In genomic region chr15:63600001-63600645, GRCh38 we compare ENCODE assay signal across 1 cellular context.
TF ChIP-seq lines count a peak whose summit lies in the region.

No MANE protein-coding gene starts in this region.

TF ChIP-seq in HepG2, 621 proteins besides CTCF, POLR2A, EP300 and RAD21 (continued from another document and continues in another):
- TF ChIP-seq UBTF (CRISPR knock-in tag; IDR thresholded peaks at IDR 0.05) = peak; percentile 7; the same call in 1 of the 2 replicates
- no peak for TF ChIP-seq TMF1 (CRISPR knock-in tag; IDR thresholded peaks at IDR 0.05; ENCODE audit: low read depth)
- TF ChIP-seq MXD3 (CRISPR knock-in tag; IDR thresholded peaks at IDR 0.05) = no peak; the same call in 1 of the 2 replicates
- no peak for TF ChIP-seq ZNF543 (CRISPR knock-in tag; IDR thresholded peaks at IDR 0.05)
- no peak for TF ChIP-seq NFIB (CRISPR knock-in tag; IDR thresholded peaks at IDR 0.05; ENCODE audit: borderline replicate concordance)
- no peak for TF ChIP-seq ATF3 (CRISPR knock-in tag; IDR thresholded peaks at IDR 0.05)
- no peak for TF ChIP-seq PRDM4 (CRISPR knock-in tag; IDR thresholded peaks at IDR 0.05; ENCODE audit: borderline replicate concordance)
- no peak for TF ChIP-seq ESRRA (CRISPR knock-in tag; IDR thresholded peaks at IDR 0.05; ENCODE audit: low read depth)
- no peak for TF ChIP-seq HDAC6 (IDR thresholded peaks at IDR 0.05; ENCODE audit: low read depth, low read length)
- no peak for TF ChIP-seq KLF9 (CRISPR knock-in tag; IDR thresholded peaks at IDR 0.05; ENCODE audit: low read depth)
- TF ChIP-seq POLR2G (IDR thresholded peaks at IDR 0.05; ENCODE audit: low read depth, low read length) = no peak
- TF ChIP-seq MLXIP (CRISPR knock-in tag; IDR thresholded peaks at IDR 0.05; ENCODE audit: borderline replicate concordance) = no peak
- TF ChIP-seq CHD2 (IDR thresholded peaks at IDR 0.05; ENCODE audit: low read depth, low read length) = no peak
- TF ChIP-seq ZNF530 (CRISPR knock-in tag; IDR thresholded peaks at IDR 0.05; ENCODE audit: low read depth) = no peak
- TF ChIP-seq ZNF275 (CRISPR knock-in tag; IDR thresholded peaks at IDR 0.05; ENCODE audit: borderline replicate concordance) = peak; percentile 82; the same call in 1 of the 2 replicates
- no peak for TF ChIP-seq KDM1A (CRISPR knock-in tag; IDR thresholded peaks at IDR 0.05)
- TF ChIP-seq IRF2 (CRISPR knock-in tag; IDR thresholded peaks at IDR 0.05) = no peak
- TF ChIP-seq ZBTB37 (CRISPR knock-in tag; IDR thresholded peaks at IDR 0.05) = no peak
- no peak; the same call in 1 of the 2 replicates for TF ChIP-seq MED13 (CRISPR knock-in tag; IDR thresholded peaks at IDR 0.05)
- TF ChIP-seq ZNF468 (CRISPR knock-in tag; IDR thresholded peaks at IDR 0.05) = no peak
- TF ChIP-seq ZSCAN31 (CRISPR knock-in tag; IDR thresholded peaks at IDR 0.05; ENCODE audit: low read depth) = no peak
- no peak for TF ChIP-seq THRA (CRISPR knock-in tag; IDR thresholded peaks at IDR 0.05; ENCODE audit: borderline replicate concordance)
- TF ChIP-seq ZBTB42 (CRISPR knock-in tag; IDR thresholded peaks at IDR 0.05) = no peak
- no peak for TF ChIP-seq ZNF567 (CRISPR knock-in tag; IDR thresholded peaks at IDR 0.05; ENCODE audit: borderline replicate concordance)
- no peak for TF ChIP-seq ZNF484 (CRISPR knock-in tag; IDR thresholded peaks at IDR 0.05; ENCODE audit: borderline replicate concordance, low read depth)
- TF ChIP-seq ARID4A (CRISPR knock-in tag; IDR thresholded peaks at IDR 0.05; ENCODE audit: borderline replicate concordance) = no peak
- peak; percentile 16 for TF ChIP-seq ZNF883 (CRISPR knock-in tag; IDR thresholded peaks at IDR 0.05; ENCODE audit: not compliant biosample characterization)
- peak; percentile 84; the same call in 1 of the 2 replicates for TF ChIP-seq AKNA (CRISPR knock-in tag; IDR thresholded peaks at IDR 0.05; ENCODE audit: borderline replicate concordance)
- TF ChIP-seq ZNF598 (CRISPR knock-in tag; IDR thresholded peaks at IDR 0.05; ENCODE audit: borderline replicate concordance) = 0 out of 2 replicates have a peak, but pooled peaks have one; percentile 25
- TF ChIP-seq U2AF1 (optimal IDR thresholded peaks at IDR 0.05; ENCODE audit: low read depth, low read length) = no peak
- TF ChIP-seq ZNF615 (CRISPR knock-in tag; IDR thresholded peaks at IDR 0.05; ENCODE audit: borderline replicate concordance) = no peak
